8 cellular contexts compared by ENCODE assay signal in the genomic region with DNA sequence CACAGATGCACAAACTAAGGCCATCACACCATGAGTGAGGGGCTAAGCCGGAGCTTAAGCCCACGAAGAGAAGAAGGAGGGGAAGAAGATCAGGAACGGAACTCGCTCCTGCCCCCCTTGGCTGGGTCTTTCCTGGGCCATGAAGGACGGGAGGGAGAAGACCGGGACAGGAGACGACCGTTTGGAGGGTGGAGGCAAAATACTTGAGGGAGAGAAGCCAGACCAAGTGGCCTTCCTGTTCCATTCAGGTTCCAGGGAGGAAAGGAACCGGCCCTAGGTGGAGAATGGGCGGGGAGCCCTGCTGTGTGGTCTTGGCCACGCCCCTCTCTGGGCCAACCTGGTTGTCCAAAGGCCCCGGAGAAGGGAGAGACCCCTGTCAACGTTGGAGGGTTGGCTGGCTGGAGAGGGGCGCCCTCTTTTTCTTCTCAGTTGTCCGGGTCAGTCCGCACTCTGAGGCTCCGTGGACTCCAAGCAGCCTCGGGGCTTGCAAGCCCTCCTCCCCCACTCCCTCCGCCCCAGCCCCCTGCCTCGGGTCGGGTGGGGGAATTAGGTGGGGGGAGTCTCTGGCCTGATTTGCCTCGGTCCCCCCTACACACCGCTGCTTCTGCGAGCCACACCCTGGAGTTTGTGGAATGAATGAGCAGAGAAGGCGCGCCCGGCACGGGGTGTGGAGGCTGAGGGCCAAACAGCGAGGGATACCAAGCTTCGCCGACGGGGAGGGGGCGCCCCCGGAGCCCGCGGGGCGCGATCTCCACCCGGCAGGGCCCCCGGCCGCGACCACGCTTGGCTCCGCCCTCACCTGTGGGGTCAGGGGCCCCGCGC. TPM values are rescaled to one million over a fixed set of nuclear protein-coding genes. Genes with fewer than 3 reads are reported as not detected.
DNase-seq lines count a peak whose midpoint lies in the region; TF ChIP-seq lines count a peak whose summit lies in the region.
"Had no signal": no experiment of that assay in that cellular context is flagged by ENCODE, and none has a peak within 500 bp of the region (broad histone marks: within the 10 kb centered on the region; RNA-seq: fewer than 3 reads in every experiment).

No MANE protein-coding gene starts in this region.

- H3K79me2 ChIP-seq in neural progenitor cell (ENCODE audit: low read depth): peaks cover 15% of the 10 kb centered on the region

- peak; percentile 65 for DNase-seq in DMS79 (lab: John Stamatoyannopoulos, UW)
- peak; percentile 15 for DNase-seq in KBM-7
- DNase-seq in cerebellar cortex (ENCODE audit: low spot score): peak; percentile 36
- DNase-seq in neural progenitor cell (ENCODE audit: low spot score): peak; percentile 85
- no peak for DNase-seq in HuH-7 (ENCODE audit: low spot score)
- no peak for DNase-seq in activated effector memory CD4-positive, alpha-beta T cell treated with anti-CD3 and anti-CD28 coated beads, Interleukin-2, amount 50 U/mL, for 16 hours
- no peak for DNase-seq in DMS153 (lab: John Stamatoyannopoulos, UW)
- DNase-seq: activated CD4-positive, alpha-beta memory T cell treated with anti-CD3 and anti-CD28 coated beads for 36 hours had no signal

- no peaks in the 10 kb centered on the region for H3K9me3 Mint-ChIP-seq in neural progenitor cell
- H3K9me3 Mint-ChIP-seq: activated CD4-positive, alpha-beta memory T cell treated with anti-CD3 and anti-CD28 coated beads for 36 hours had no signal

- no peak overlapping the region for H2AFZ ChIP-seq in neural progenitor cell (replicated peaks)

- H3K4me3 ChIP-seq in neural progenitor cell: peak overlapping the region; percentile 90

- peak overlapping the region; percentile 32 for H3K9ac ChIP-seq in neural progenitor cell

- peak overlapping the region; percentile 80 for H3K27ac ChIP-seq in neural progenitor cell

- H3K9me3 ChIP-seq in neural progenitor cell (ENCODE audit: low read depth): no peaks in the 10 kb centered on the region

- no peak overlapping the region for H3K27ac Mint-ChIP-seq in neural progenitor cell
- H3K27ac Mint-ChIP-seq: activated CD4-positive, alpha-beta memory T cell treated with anti-CD3 and anti-CD28 coated beads for 36 hours had no signal

- peak; percentile 20 for TF ChIP-seq CTCF in neural progenitor cell (IDR thresholded peaks at IDR 0.05)

- peaks cover 16% of the 10 kb centered on the region for H3K4me1 Mint-ChIP-seq in neural progenitor cell

- H3K36me3 Mint-ChIP-seq in neural progenitor cell: no peaks in the 10 kb centered on the region
- H3K36me3 Mint-ChIP-seq: activated CD4-positive, alpha-beta memory T cell treated with anti-CD3 and anti-CD28 coated beads for 36 hours had no signal

- H3K27me3 Mint-ChIP-seq in neural progenitor cell (ENCODE audit: insufficient read depth, low read depth): peaks cover 13% of the 10 kb centered on the region

- in situ Hi-C loops in KBM-7 (cut with MboI; ENCODE audit: low pct_unique_long_range_greater_than_20kb, low sequenced_read_pairs): no loop called here

- H4K20me1 ChIP-seq in neural progenitor cell (ENCODE audit: low read depth): peaks cover 2% of the 10 kb centered on the region

- H3K36me3 ChIP-seq in neural progenitor cell: no peaks in the 10 kb centered on the region

- H3F3A ChIP-seq in neural progenitor cell (ENCODE audit: low read depth): peaks cover 18% of the 10 kb centered on the region

- no peaks in the 10 kb centered on the region for H3K27me3 ChIP-seq in neural progenitor cell

- peak overlapping the region; percentile 87 for H3K4me3 Mint-ChIP-seq in neural progenitor cell
- H3K4me3 Mint-ChIP-seq: activated CD4-positive, alpha-beta memory T cell treated with anti-CD3 and anti-CD28 coated beads for 36 hours had no signal

- H3K4me2 ChIP-seq in neural progenitor cell: peak overlapping the region; percentile 89

- H3K4me1 ChIP-seq in neural progenitor cell: peaks cover 13% of the 10 kb centered on the region

RNA-seq across cellular contexts. Expression of a gene that starts 0.8 kb away (rescaled TPM):
- total RNA-seq in neural progenitor cell (ENCODE audit: low replicate concordance): 23.0 and 33.0 TPM in 2 replicates
- total RNA-seq: activated CD4-positive, alpha-beta memory T cell treated with anti-CD3 and anti-CD28 coated beads for 36 hours had no signal

Comparison
In these comparisons a context has a peak if more than half of its experiments do, and no peak if none do; other contexts are left out.
1. DNase-seq: peak in DMS79 (single experiment), KBM-7 (single experiment), cerebellar cortex (single experiment) and neural progenitor cell (single experiment); none in HuH-7 (single experiment), activated effector memory CD4-positive, alpha-beta T cell treated with anti-CD3 and anti-CD28 coated beads, Interleukin-2, amount 50 U/mL, for 16 hours (single experiment) and DMS153 (single experiment).